ENCODE assay signal across 18 cellular contexts in the genomic region with DNA sequence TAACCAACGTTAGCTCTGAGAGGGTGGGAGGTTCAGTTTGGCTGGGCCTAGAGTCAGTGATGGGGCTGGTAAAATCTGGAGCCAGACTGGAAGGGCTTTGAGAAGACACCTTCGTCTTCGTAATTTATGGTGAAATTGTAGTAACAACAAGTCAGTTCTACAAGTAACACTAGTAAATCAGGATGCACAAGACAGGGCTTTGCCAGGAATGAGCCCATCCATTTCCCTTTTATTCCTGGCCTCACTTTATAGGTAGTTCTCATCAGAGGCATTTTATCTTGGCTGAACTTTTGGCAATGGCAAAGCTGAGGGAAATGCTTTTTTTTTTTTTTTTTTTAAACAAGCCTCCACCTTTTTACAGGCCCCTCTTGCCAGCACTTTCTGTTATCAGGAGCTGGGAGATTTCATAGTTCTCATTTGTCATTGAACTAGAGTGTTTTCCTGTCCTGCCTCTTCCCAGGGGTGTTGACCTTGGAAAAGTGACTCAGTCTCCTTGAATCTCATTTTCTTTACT.
DNase-seq lines count a peak whose midpoint lies in the region; ATAC-seq and TF ChIP-seq lines count a peak whose summit lies in the region.
"Had no signal": no experiment of that assay in that cellular context is flagged by ENCODE, and none has a peak within 500 bp of the region (broad histone marks: within the 10 kb centered on the region; RNA-seq: fewer than 3 reads in every experiment).

No MANE protein-coding gene starts in this region.

- H3K27ac ChIP-seq in right lobe of liver (no peak overlapping the region), sigmoid colon (peak overlapping the region in 3 of 4 donors; percentile 33 to 56 (median 33))
- H3K27ac ChIP-seq: skin epidermis, vagina had no signal

- H3K4me1 ChIP-seq in right lobe of liver (peaks cover 0 to 12% (median 0%) of the 10 kb centered on the region in 4 donors), sigmoid colon (peaks cover 0 to 8% (median 7%) of the 10 kb centered on the region in 4 donors)
- H3K4me1 ChIP-seq: HAP-1 had no signal

- 44% methylated on average over 1 of the region's 3 CpGs for WGBS in right lobe of liver (ENCODE audit: insufficient coverage, low coverage, low lambda C conversion rate, missing lambda C conversion rate)
- WGBS in sigmoid colon, 2 donors, result 15 to 60% methylated on average over 3 of the region's 3 CpGs

- H3K27me3 ChIP-seq in right lobe of liver (no peaks in the 10 kb centered on the region), sigmoid colon (no peaks in the 10 kb centered on the region)
- H3K27me3 ChIP-seq: vagina had no signal

- no peaks in the 10 kb centered on the region for H3K36me3 ChIP-seq in right lobe of liver
- no peaks in the 10 kb centered on the region for H3K36me3 ChIP-seq in sigmoid colon
- H3K36me3 ChIP-seq: HAP-1, vagina had no signal

- TF ChIP-seq CTCF in right lobe of liver (IDR thresholded peaks at IDR 0.05), result no peak
- no peak for TF ChIP-seq CTCF in sigmoid colon (IDR thresholded peaks at IDR 0.05)

- TF ChIP-seq POLR2A in right lobe of liver (IDR thresholded peaks at IDR 0.05), result no peak
- no peak for TF ChIP-seq POLR2A in sigmoid colon (IDR thresholded peaks at IDR 0.05)

- intact Hi-C loops in right lobe of liver (cut with DNase I) (no loop called here), sigmoid colon (cut with DNase I) (no loop called here)

- TF ChIP-seq EP300 in sigmoid colon (IDR thresholded peaks at IDR 0.05), result peak in 1 of 4 donors; percentile 11

- DNase-seq in LoVo (ENCODE audit: low spot score) (peak; percentile 72), right lobe of liver (no peak), sigmoid colon (peak; percentile 71), DMS79 (lab: John Stamatoyannopoulos, UW) (no peak), HuH-7.5 (ENCODE audit: low spot score) (no peak), T-helper 2 cell (no peak)
- DNase-seq in stimulated activated CD4-positive, alpha-beta T cell treated with anti-CD3 and anti-CD28 coated beads, Interleukin-1b, Interleukin-23, amount 100 ng/mL, for 48 hours, result no peak
- DNase-seq: activated CD8-positive, alpha-beta memory T cell treated with anti-CD3 and anti-CD28 coated beads, Interleukin-2, amount 10 ng/mL, durations not matched to agents 7 days and 5 days; activated gamma-delta T cell; anterior cingulate cortex; mammary epithelial cell; NCI-H1092; NCI-H2171 had no signal

- ATAC-seq in esophagus mucosa (peak; percentile 33), right lobe of liver (peak; percentile 13 to 62 (median 43))
- ATAC-seq: activated CD8-positive, alpha-beta memory T cell treated with anti-CD3 and anti-CD28 coated beads, Interleukin-2, amount 10 ng/mL, durations not matched to agents 7 days and 5 days; stimulated activated effector memory CD8-positive, alpha-beta T cell treated with anti-CD3 and anti-CD28 coated beads, Interleukin-12 subunit alpha, Interleukin-12 subunit beta, amount 100 ng/mL, for 72 hours had no signal

- H3K9me3 ChIP-seq in right lobe of liver, result no peaks in the 10 kb centered on the region
- no peaks in the 10 kb centered on the region for H3K9me3 ChIP-seq in sigmoid colon
- H3K9me3 ChIP-seq: HAP-1, vagina had no signal

- H3K4me3 ChIP-seq in right lobe of liver, result no peak overlapping the region
- H3K4me3 ChIP-seq in sigmoid colon, result no peak overlapping the region
- H3K4me3 ChIP-seq: HAP-1, skin epidermis, vagina had no signal

Comparison
In these comparisons a context has a peak if more than half of its experiments do, and no peak if none do; other contexts are left out.
1. DNase-seq: peak in LoVo (single experiment) and sigmoid colon (single experiment); none in right lobe of liver (0 of 3), DMS79 (single experiment), stimulated activated CD4-positive, alpha-beta T cell treated with anti-CD3 and anti-CD28 coated beads, Interleukin-1b, Interleukin-23, amount 100 ng/mL, for 48 hours (single experiment), HuH-7.5 (single experiment) and T-helper 2 cell (0 of 5).
2. H3K27ac ChIP-seq: peak in sigmoid colon (3 of 4); none in right lobe of liver (0 of 3).